In the genomic region with DNA sequence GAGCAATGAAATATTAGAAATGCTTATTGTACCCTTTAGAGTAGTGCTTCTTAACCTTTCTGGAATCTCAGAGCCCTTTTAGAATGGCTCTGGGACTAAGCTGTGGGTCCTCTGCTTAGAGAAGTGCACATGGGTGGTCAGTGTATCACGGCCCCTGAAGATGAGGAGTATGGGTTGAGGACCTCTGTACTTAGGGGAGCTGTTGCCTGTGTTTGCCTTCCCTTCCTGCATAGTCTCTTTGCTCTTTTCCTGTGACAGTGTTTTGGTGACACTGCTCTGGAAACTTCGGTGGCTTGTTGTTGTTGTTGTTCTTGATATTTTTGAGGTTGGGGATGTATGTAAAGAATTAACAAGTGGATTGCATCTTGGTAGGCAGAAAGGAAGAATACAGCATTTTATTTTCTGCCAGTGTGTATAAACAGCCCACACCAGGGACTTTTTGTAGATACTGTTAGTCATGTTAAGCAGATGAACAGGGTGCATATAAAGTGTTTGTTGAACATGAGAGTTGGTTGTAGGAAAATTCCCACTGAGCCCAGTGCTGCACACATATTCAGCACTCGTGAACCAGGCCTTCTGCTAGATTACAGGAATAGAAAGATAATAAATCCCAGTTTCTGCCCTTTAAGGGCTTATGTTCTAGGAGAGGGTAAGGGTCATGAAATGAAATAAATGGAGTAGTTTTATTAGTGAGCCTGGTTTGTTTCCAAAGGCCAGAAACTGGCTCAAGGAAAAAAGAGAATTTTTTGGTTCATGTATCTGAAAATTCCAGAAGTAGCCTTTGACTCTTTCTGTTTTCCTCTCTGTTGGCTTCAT, we compare ENCODE assay signal across 20 cellular contexts.
A peak's percentile ranks its signal among the peaks of the same experiment; 100 is the strongest.
DNase-seq lines count a peak whose midpoint lies in the region; ATAC-seq and TF ChIP-seq lines count a peak whose summit lies in the region.
"Had no signal": no experiment of that assay in that cellular context is flagged by ENCODE, and none has a peak within 500 bp of the region (broad histone marks: within the 10 kb centered on the region; RNA-seq: fewer than 3 reads in every experiment).

No MANE protein-coding gene starts in this region.

- H2BK5ac ChIP-seq in mesenchymal stem cell (ENCODE audit: low read depth, low read length, poor library complexity, severe bottlenecking) = no peak overlapping the region

- H3K36me3 Mint-ChIP-seq in activated T-cell treated with anti-CD3 and anti-CD28 coated beads, Interleukin-2, amount 50 U/mL, for 72 hours (ENCODE audit: insufficient read depth in 2 of 2) = no peaks in the 10 kb centered on the region
- H3K36me3 Mint-ChIP-seq in activated naive CD8-positive, alpha-beta T cell treated with anti-CD3 and anti-CD28 coated beads, Interleukin-2, amount 50 U/mL, for 24 hours (ENCODE audit: low read depth) = peaks cover 2% of the 10 kb centered on the region

- no peak overlapping the region for H3K4me2 ChIP-seq in mesenchymal stem cell (ENCODE audit: low read length, poor library complexity, severe bottlenecking)

- H4K91ac ChIP-seq in mesenchymal stem cell (ENCODE audit: low read length) = no peak overlapping the region

- TF ChIP-seq POLR2A in testis (IDR thresholded peaks at IDR 0.05) = no peak

- intact Hi-C loops in testis (cut with DNase I; ENCODE audit: low total_unique reads) = no loop called here

- no peak overlapping the region for H2BK12ac ChIP-seq in mesenchymal stem cell (ENCODE audit: low read length in 2 of 2)

- no peaks in the 10 kb centered on the region for H3K9me3 Mint-ChIP-seq in activated T-cell treated with anti-CD3 and anti-CD28 coated beads, Interleukin-2, amount 50 U/mL, for 72 hours
- H3K9me3 Mint-ChIP-seq in activated naive CD8-positive, alpha-beta T cell treated with anti-CD3 and anti-CD28 coated beads, Interleukin-2, amount 50 U/mL, for 24 hours = no peaks in the 10 kb centered on the region

- no peak overlapping the region for H3K4me3 Mint-ChIP-seq in activated T-cell treated with anti-CD3 and anti-CD28 coated beads, Interleukin-2, amount 50 U/mL, for 72 hours
- no peak overlapping the region for H3K4me3 Mint-ChIP-seq in activated naive CD8-positive, alpha-beta T cell treated with anti-CD3 and anti-CD28 coated beads, Interleukin-2, amount 50 U/mL, for 24 hours
- H3K4me3 Mint-ChIP-seq: T-helper 17 cell had no signal

- no peak overlapping the region for H4K8ac ChIP-seq in mesenchymal stem cell (ENCODE audit: low read length)

- H3K27me3 ChIP-seq in mesenchymal stem cell (ENCODE audit: control insufficient read depth in 1 of 2, insufficient read depth in 1 of 2, low read length in 2 of 2) (no peaks in the 10 kb centered on the region), testis (no peaks in the 10 kb centered on the region)
- H3K27me3 ChIP-seq: spleen had no signal

- H3K27ac ChIP-seq in mesenchymal stem cell (ENCODE audit: low read length, poor library complexity, severe bottlenecking) (no peak overlapping the region), testis (peak overlapping the region in 1 of 2 donors; percentile 58)
- H3K27ac ChIP-seq: C4-2B had no signal

- H3K9me3 ChIP-seq in mesenchymal stem cell (ENCODE audit: control insufficient read depth, low read length) (no peaks in the 10 kb centered on the region), testis (no peaks in the 10 kb centered on the region)
- H3K9me3 ChIP-seq: mucosa of descending colon, spleen had no signal

- no peak overlapping the region for H2AK5ac ChIP-seq in mesenchymal stem cell (ENCODE audit: low read length, severe bottlenecking)

- H3K4me1 Mint-ChIP-seq in activated T-cell treated with anti-CD3 and anti-CD28 coated beads, Interleukin-2, amount 50 U/mL, for 72 hours (ENCODE audit: low read depth) = peaks cover 23% of the 10 kb centered on the region
- peaks cover 51% of the 10 kb centered on the region for H3K4me1 Mint-ChIP-seq in activated naive CD8-positive, alpha-beta T cell treated with anti-CD3 and anti-CD28 coated beads, Interleukin-2, amount 50 U/mL, for 24 hours

- H3K4ac ChIP-seq in mesenchymal stem cell (ENCODE audit: low read depth in 1 of 2, low read length in 2 of 2) = no peak overlapping the region

- no peak overlapping the region for H3K14ac ChIP-seq in mesenchymal stem cell (ENCODE audit: low read length in 2 of 2)

- H3K27ac Mint-ChIP-seq in activated T-cell treated with anti-CD3 and anti-CD28 coated beads, Interleukin-2, amount 50 U/mL, for 72 hours = peak overlapping the region; percentile 9
- H3K27ac Mint-ChIP-seq in activated naive CD8-positive, alpha-beta T cell treated with anti-CD3 and anti-CD28 coated beads, Interleukin-2, amount 50 U/mL, for 24 hours = peak overlapping the region; percentile 6

- no peak for TF ChIP-seq CTCF in testis (IDR thresholded peaks at IDR 0.05)

- H2BK15ac ChIP-seq in mesenchymal stem cell (ENCODE audit: low read depth, poor library complexity, severe bottlenecking) = no peak overlapping the region

- no peaks in the 10 kb centered on the region for H3K79me1 ChIP-seq in mesenchymal stem cell (replicated peaks; ENCODE audit: low read length, poor library complexity, severe bottlenecking)

- H3K4me3 ChIP-seq in mesenchymal stem cell (ENCODE audit: insufficient read depth in 1 of 2, low read depth in 1 of 2, low read length in 2 of 2) (no peak overlapping the region), testis (no peak overlapping the region)
- H3K4me3 ChIP-seq: K562, mucosa of descending colon, spleen had no signal

- ATAC-seq in activated T-cell treated with anti-CD3 and anti-CD28 coated beads, Interleukin-2, amount 50 U/mL, for 72 hours (replicated peaks in 1 of 2) = peak; percentile 58 to 76
- ATAC-seq in activated naive CD8-positive, alpha-beta T cell treated with anti-CD3 and anti-CD28 coated beads, Interleukin-2, amount 50 U/mL, for 24 hours = peak; percentile 83
- ATAC-seq in HG02678 (IDR thresholded peaks at IDR 0.05; ENCODE audit: unreplicated experiment) (no peak), HG02938 (IDR thresholded peaks at IDR 0.05; ENCODE audit: unreplicated experiment) (no peak)
- ATAC-seq: K562, mucosa of descending colon, T-helper 17 cell had no signal

- no peaks in the 10 kb centered on the region for H3K27me3 Mint-ChIP-seq in activated T-cell treated with anti-CD3 and anti-CD28 coated beads, Interleukin-2, amount 50 U/mL, for 72 hours (ENCODE audit: low read depth)
- no peaks in the 10 kb centered on the region for H3K27me3 Mint-ChIP-seq in activated naive CD8-positive, alpha-beta T cell treated with anti-CD3 and anti-CD28 coated beads, Interleukin-2, amount 50 U/mL, for 24 hours
- H3K27me3 Mint-ChIP-seq: T-helper 17 cell had no signal

- no peak overlapping the region for H2BK120ac ChIP-seq in mesenchymal stem cell (ENCODE audit: low read depth, low read length)

- H3K9ac ChIP-seq in mesenchymal stem cell (ENCODE audit: low read length) = no peak overlapping the region

- no peak overlapping the region for H2AFZ ChIP-seq in mesenchymal stem cell (ENCODE audit: low read depth, low read length)

- H3K4me1 ChIP-seq in mesenchymal stem cell (ENCODE audit: control insufficient read depth, insufficient read depth, low read depth, low read length) (peaks cover 4% of the 10 kb centered on the region), testis (no peaks in the 10 kb centered on the region)

- WGBS in mesenchymal stem cell = 56% methylated on average over 3 of the region's 3 CpGs
- 64 to 70% methylated on average over 3 of the region's 3 CpGs for WGBS in testis, 2 donors

- no peak overlapping the region for H3K18ac ChIP-seq in mesenchymal stem cell (ENCODE audit: low read depth in 1 of 2, low read length in 2 of 2)

- no peak overlapping the region for H3K23ac ChIP-seq in mesenchymal stem cell (ENCODE audit: low read length in 2 of 2)

- no peak for DNase-seq in activated T-cell treated with anti-CD3 and anti-CD28 coated beads, Interleukin-2, amount 50 U/mL, for 72 hours
- DNase-seq in activated T-cell treated with anti-CD3 and anti-CD28 coated beads, Interleukin-2, amount 50 U/mL, for 48 hours = no peak
- no peak for DNase-seq in activated naive CD8-positive, alpha-beta T cell treated with anti-CD3 and anti-CD28 coated beads, Interleukin-2, amount 50 U/mL, for 24 hours
- DNase-seq in mesenchymal stem cell (peak; percentile 22), testis (peak; percentile 26), hepatic stellate cell (ENCODE audit: low spot score) (no peak)
- DNase-seq: activated naive CD4-positive, alpha-beta T cell treated with anti-CD3 and anti-CD28 coated beads, Interleukin-2, amount 50 U/mL, for 16 hours; activated T-cell treated with anti-CD3 and anti-CD28 coated beads for 4 hours; DMS153; GDM1; mucosa of descending colon; NCI-H2029; NCI-H446 treated with DMSO at 0.1 percent for 48 hours; spleen; stimulated activated CD4-positive, alpha-beta T cell treated with anti-CD3 and anti-CD28 coated beads, Interleukin-4, amount 100 ng/mL, for 24 hours; T-helper 17 cell had no signal

- H3K36me3 ChIP-seq in mesenchymal stem cell (ENCODE audit: control insufficient read depth in 1 of 2, insufficient read depth in 2 of 2, low read depth in 1 of 2, low read length in 2 of 2) = no peaks in the 10 kb centered on the region
- no peaks in the 10 kb centered on the region for H3K36me3 ChIP-seq in testis (ENCODE audit: low read depth, missing control alignments)
- H3K36me3 ChIP-seq: spleen had no signal

Comparison
In these comparisons a context has a peak if more than half of its experiments do, and no peak if none do; other contexts are left out.
1. ATAC-seq: peak in activated T-cell treated with anti-CD3 and anti-CD28 coated beads, Interleukin-2, amount 50 U/mL, for 72 hours (2 of 2) and activated naive CD8-positive, alpha-beta T cell treated with anti-CD3 and anti-CD28 coated beads, Interleukin-2, amount 50 U/mL, for 24 hours (single experiment); none in HG02678 (single experiment) and HG02938 (single experiment).
2. DNase-seq: peak in mesenchymal stem cell (single experiment) and testis (single experiment); none in activated T-cell treated with anti-CD3 and anti-CD28 coated beads, Interleukin-2, amount 50 U/mL, for 72 hours (0 of 2), activated T-cell treated with anti-CD3 and anti-CD28 coated beads, Interleukin-2, amount 50 U/mL, for 48 hours (0 of 2), activated naive CD8-positive, alpha-beta T cell treated with anti-CD3 and anti-CD28 coated beads, Interleukin-2, amount 50 U/mL, for 24 hours (single experiment) and hepatic stellate cell (single experiment).